ENCODE assay signal across 21 cellular contexts in genomic region chr1:27963393-27963792, GRCh38. TPM values are rescaled to one million over a fixed set of nuclear protein-coding genes. Genes with fewer than 3 reads are reported as not detected.
A peak's percentile ranks its signal among the peaks of the same experiment; 100 is the strongest.
DNase-seq lines count a peak whose midpoint lies in the region; ATAC-seq and TF ChIP-seq lines count a peak whose summit lies in the region.
"Had no signal": no experiment of that assay in that cellular context is flagged by ENCODE, and none has a peak within 500 bp of the region (broad histone marks: within the 10 kb centered on the region; RNA-seq: fewer than 3 reads in every experiment).

No MANE protein-coding gene starts in this region.

- H3K4me3 ChIP-seq in neural progenitor cell = no peak overlapping the region
- H3K4me3 ChIP-seq: A549, Peyer's patch, SJCRH30 had no signal

- no peaks in the 10 kb centered on the region for H3K79me2 ChIP-seq in neural progenitor cell (ENCODE audit: low read depth)

- H3K27ac ChIP-seq in neural progenitor cell = no peak overlapping the region
- H3K27ac ChIP-seq: A549, Peyer's patch, SJCRH30 had no signal

- no peak overlapping the region for H2AFZ ChIP-seq in neural progenitor cell (replicated peaks)

- no peaks in the 10 kb centered on the region for H3K27me3 ChIP-seq in neural progenitor cell
- H3K27me3 ChIP-seq: Peyer's patch, SJCRH30 had no signal

- H3F3A ChIP-seq in neural progenitor cell (ENCODE audit: low read depth) = peaks cover 27% of the 10 kb centered on the region

- peak overlapping the region; percentile 70 for H3K27ac Mint-ChIP-seq in activated T-cell treated with anti-CD3 and anti-CD28 coated beads, Interleukin-2, amount 50 U/mL, for 72 hours
- H3K27ac Mint-ChIP-seq in activated T-helper 17 cell treated with anti-CD3 and anti-CD28 coated beads, Interleukin-2, amount 50 U/mL, for 72 hours = peak overlapping the region; percentile 28
- H3K27ac Mint-ChIP-seq in neural progenitor cell = peak overlapping the region; percentile 51
- H3K27ac Mint-ChIP-seq in stimulated activated naive B cell treated with anti-CD40 and anti-IgM and Interleukin-4, amounts not matched to agents 10 μg/mL and 1 μg/mL and 100 μg/mL, for 72 hours = peak overlapping the region; percentile 47
- H3K27ac Mint-ChIP-seq: B cell had no signal

- no peaks in the 10 kb centered on the region for H3K9me3 ChIP-seq in neural progenitor cell (ENCODE audit: low read depth)
- H3K9me3 ChIP-seq: A549, Peyer's patch, SJCRH30 had no signal

- no peaks in the 10 kb centered on the region for H3K27me3 Mint-ChIP-seq in activated T-cell treated with anti-CD3 and anti-CD28 coated beads, Interleukin-2, amount 50 U/mL, for 72 hours (ENCODE audit: low read depth)
- no peaks in the 10 kb centered on the region for H3K27me3 Mint-ChIP-seq in activated T-cell treated with anti-CD3 and anti-CD28 coated beads, Interleukin-2, amount 50 U/mL, for 4 hours (ENCODE audit: low read depth)
- H3K27me3 Mint-ChIP-seq in activated T-helper 17 cell treated with anti-CD3 and anti-CD28 coated beads, Interleukin-2, amount 50 U/mL, for 72 hours = no peaks in the 10 kb centered on the region
- peaks cover 3% of the 10 kb centered on the region for H3K27me3 Mint-ChIP-seq in neural progenitor cell (ENCODE audit: insufficient read depth, low read depth)
- H3K27me3 Mint-ChIP-seq in stimulated activated naive B cell treated with anti-CD40 and anti-IgM and Interleukin-4, amounts not matched to agents 10 μg/mL and 1 μg/mL and 100 μg/mL, for 72 hours = no peaks in the 10 kb centered on the region
- H3K27me3 Mint-ChIP-seq: B cell had no signal

- intact Hi-C loops in Right ventricle myocardium superior (cut with DNase I) = no loop called here

- H3K36me3 ChIP-seq in neural progenitor cell = no peaks in the 10 kb centered on the region
- H3K36me3 ChIP-seq: SJCRH30 had no signal

- peaks cover 33% of the 10 kb centered on the region for H3K4me1 Mint-ChIP-seq in activated T-cell treated with anti-CD3 and anti-CD28 coated beads, Interleukin-2, amount 50 U/mL, for 72 hours (ENCODE audit: low read depth)
- H3K4me1 Mint-ChIP-seq in activated T-cell treated with anti-CD3 and anti-CD28 coated beads, Interleukin-2, amount 50 U/mL, for 4 hours (ENCODE audit: low read depth) = peaks cover 32% of the 10 kb centered on the region
- H3K4me1 Mint-ChIP-seq in activated T-helper 17 cell treated with anti-CD3 and anti-CD28 coated beads, Interleukin-2, amount 50 U/mL, for 72 hours = peaks cover 18% of the 10 kb centered on the region
- peaks cover 15% of the 10 kb centered on the region for H3K4me1 Mint-ChIP-seq in neural progenitor cell
- H3K4me1 Mint-ChIP-seq in stimulated activated naive B cell treated with anti-CD40 and anti-IgM and Interleukin-4, amounts not matched to agents 10 μg/mL and 1 μg/mL and 100 μg/mL, for 72 hours = peaks cover 9 to 25% of the 10 kb centered on the region in 2 donors

- TF ChIP-seq CTCF in neural progenitor cell (IDR thresholded peaks at IDR 0.05) = no peak

- DNase-seq in activated T-cell treated with anti-CD3 and anti-CD28 coated beads, Interleukin-2, amount 50 U/mL, for 72 hours = no peak
- no peak for DNase-seq in activated T-cell treated with anti-CD3 and anti-CD28 coated beads, Interleukin-2, amount 50 U/mL, for 4 hours
- DNase-seq in neural progenitor cell (ENCODE audit: low spot score) (no peak), Right ventricle myocardium superior (no peak), COLO829 (ENCODE audit: low spot score) (no peak)
- no peak for DNase-seq in stimulated activated naive B cell treated with anti-CD40 and anti-IgM and Interleukin-4, amounts not matched to agents 10 μg/mL and 1 μg/mL and 100 μg/mL, for 72 hours
- DNase-seq: COR-L47, DND-41, H7, Karpas-422, NCI-H1694 treated with DMSO at 0.1 percent for 48 hours, NCI-H2081 treated with DMSO at 0.1 percent for 48 hours, NCI-H2171 treated with DMSO at 0.1 percent for 48 hours, NCI-H524 treated with DMSO at 0.1 percent for 48 hours, NCI-H82, Peyer's patch, SJCRH30 had no signal

- no peaks in the 10 kb centered on the region for H3K4me1 ChIP-seq in neural progenitor cell
- H3K4me1 ChIP-seq: SJCRH30 had no signal

- H3K9me3 Mint-ChIP-seq in activated T-cell treated with anti-CD3 and anti-CD28 coated beads, Interleukin-2, amount 50 U/mL, for 72 hours = no peaks in the 10 kb centered on the region
- no peaks in the 10 kb centered on the region for H3K9me3 Mint-ChIP-seq in activated T-cell treated with anti-CD3 and anti-CD28 coated beads, Interleukin-2, amount 50 U/mL, for 4 hours
- H3K9me3 Mint-ChIP-seq in activated T-helper 17 cell treated with anti-CD3 and anti-CD28 coated beads, Interleukin-2, amount 50 U/mL, for 72 hours = no peaks in the 10 kb centered on the region
- no peaks in the 10 kb centered on the region for H3K9me3 Mint-ChIP-seq in neural progenitor cell
- no peaks in the 10 kb centered on the region for H3K9me3 Mint-ChIP-seq in stimulated activated naive B cell treated with anti-CD40 and anti-IgM and Interleukin-4, amounts not matched to agents 10 μg/mL and 1 μg/mL and 100 μg/mL, for 72 hours
- H3K9me3 Mint-ChIP-seq: CD14-positive monocyte had no signal

- no peak overlapping the region for H3K4me3 Mint-ChIP-seq in activated T-cell treated with anti-CD3 and anti-CD28 coated beads, Interleukin-2, amount 50 U/mL, for 72 hours
- H3K4me3 Mint-ChIP-seq in activated T-cell treated with anti-CD3 and anti-CD28 coated beads, Interleukin-2, amount 50 U/mL, for 4 hours = no peak overlapping the region
- no peak overlapping the region for H3K4me3 Mint-ChIP-seq in activated T-helper 17 cell treated with anti-CD3 and anti-CD28 coated beads, Interleukin-2, amount 50 U/mL, for 72 hours
- no peak overlapping the region for H3K4me3 Mint-ChIP-seq in neural progenitor cell
- no peak overlapping the region for H3K4me3 Mint-ChIP-seq in stimulated activated naive B cell treated with anti-CD40 and anti-IgM and Interleukin-4, amounts not matched to agents 10 μg/mL and 1 μg/mL and 100 μg/mL, for 72 hours
- H3K4me3 Mint-ChIP-seq: B cell, CD14-positive monocyte had no signal

- peaks cover 13% of the 10 kb centered on the region for H4K20me1 ChIP-seq in neural progenitor cell (ENCODE audit: low read depth)

- no peak for ATAC-seq in activated T-cell treated with anti-CD3 and anti-CD28 coated beads, Interleukin-2, amount 50 U/mL, for 72 hours (replicated peaks in 1 of 2)
- no peak for ATAC-seq in activated T-cell treated with anti-CD3 and anti-CD28 coated beads, Interleukin-2, amount 50 U/mL, for 4 hours
- ATAC-seq in activated T-helper 17 cell treated with anti-CD3 and anti-CD28 coated beads, Interleukin-2, amount 50 U/mL, for 72 hours (replicated peaks) = no peak
- no peak for ATAC-seq in stimulated activated naive B cell treated with anti-CD40 and anti-IgM and Interleukin-4, amounts not matched to agents 10 μg/mL and 1 μg/mL and 100 μg/mL, for 72 hours (replicated peaks)
- ATAC-seq in Right ventricle myocardium superior (ENCODE audit: poor library complexity) = no peak
- ATAC-seq: A549 had no signal

- peaks cover under 1 to 1% of the 10 kb centered on the region in 2 donors for H3K36me3 Mint-ChIP-seq in activated T-cell treated with anti-CD3 and anti-CD28 coated beads, Interleukin-2, amount 50 U/mL, for 72 hours (ENCODE audit: insufficient read depth in 2 of 2)
- peaks cover 9% of the 10 kb centered on the region for H3K36me3 Mint-ChIP-seq in activated T-cell treated with anti-CD3 and anti-CD28 coated beads, Interleukin-2, amount 50 U/mL, for 4 hours (ENCODE audit: insufficient read depth)
- H3K36me3 Mint-ChIP-seq in activated T-helper 17 cell treated with anti-CD3 and anti-CD28 coated beads, Interleukin-2, amount 50 U/mL, for 72 hours (ENCODE audit: low read depth) = peaks cover 35% of the 10 kb centered on the region
- peaks cover 8% of the 10 kb centered on the region for H3K36me3 Mint-ChIP-seq in neural progenitor cell
- peaks cover 14 to 22% of the 10 kb centered on the region in 2 donors for H3K36me3 Mint-ChIP-seq in stimulated activated naive B cell treated with anti-CD40 and anti-IgM and Interleukin-4, amounts not matched to agents 10 μg/mL and 1 μg/mL and 100 μg/mL, for 72 hours

- no peak overlapping the region for H3K9ac ChIP-seq in neural progenitor cell

- no peak overlapping the region for H3K4me2 ChIP-seq in neural progenitor cell
- H3K4me2 ChIP-seq: A549 had no signal

RNA-seq across cellular contexts. Expression of gene XKR8, which starts 3.6 kb away (rescaled TPM):
- total RNA-seq in activated T-cell treated with anti-CD3 and anti-CD28 coated beads, Interleukin-2, amount 50 U/mL, for 72 hours = 10 to 100 TPM in 1 of 2 donors, 1 to 10 TPM in 1; 8.7 to 18.9 TPM
- 1 to 10 TPM; 6.8 to 8.3 (median 7.0) TPM for total RNA-seq in activated T-cell treated with anti-CD3 and anti-CD28 coated beads, Interleukin-2, amount 50 U/mL, for 4 hours
- total RNA-seq in activated T-helper 17 cell treated with anti-CD3 and anti-CD28 coated beads, Interleukin-2, amount 50 U/mL, for 72 hours = 10 to 100 TPM in 1 of 2 donors, 1 to 10 TPM in 1; 8.4 to 12.2 TPM
- total RNA-seq in neural progenitor cell (ENCODE audit: low replicate concordance) (4.3 and 13.0 TPM in 2 replicates), Right ventricle myocardium superior (4.1 TPM)
- total RNA-seq: SJCRH30 had no signal

RNA-seq across cellular contexts. Expression of gene SMPDL3B, which starts 28.6 kb away (rescaled TPM):
- total RNA-seq in activated T-cell treated with anti-CD3 and anti-CD28 coated beads, Interleukin-2, amount 50 U/mL, for 72 hours = 1 to 10 TPM in 1 of 2 donors, under 1 TPM in 1; 0.41 to 1.5 TPM
- total RNA-seq in activated T-cell treated with anti-CD3 and anti-CD28 coated beads, Interleukin-2, amount 50 U/mL, for 4 hours = under 1 TPM; 0.16 to 0.43 (median 0.22) TPM
- under 1 TPM; 0.28 to 0.45 TPM for total RNA-seq in activated T-helper 17 cell treated with anti-CD3 and anti-CD28 coated beads, Interleukin-2, amount 50 U/mL, for 72 hours
- total RNA-seq in neural progenitor cell (ENCODE audit: low replicate concordance) (1.2 and 3.9 TPM in 2 replicates), Right ventricle myocardium superior (not detected)
- total RNA-seq: B cell had no signal

RNA-seq across cellular contexts. Expression of gene RPA2, which starts 49.0 kb away (rescaled TPM):
- 10 to 100 TPM; 84.7 to 96.1 TPM for total RNA-seq in activated T-cell treated with anti-CD3 and anti-CD28 coated beads, Interleukin-2, amount 50 U/mL, for 72 hours
- 100 to 1,000 TPM; 126 to 136 (median 130) TPM for total RNA-seq in activated T-cell treated with anti-CD3 and anti-CD28 coated beads, Interleukin-2, amount 50 U/mL, for 4 hours
- total RNA-seq in activated T-helper 17 cell treated with anti-CD3 and anti-CD28 coated beads, Interleukin-2, amount 50 U/mL, for 72 hours = 10 to 100 TPM; 88.9 to 98.6 TPM
- total RNA-seq in neural progenitor cell (ENCODE audit: low replicate concordance) (94.3 and 97.0 TPM in 2 replicates), Right ventricle myocardium superior (21.4 TPM)
